Comparison of ENCODE assay signal across 22 cellular contexts in genomic region chr11:113057038-113057437, GRCh38.
DNase-seq lines count a peak whose midpoint lies in the region; ATAC-seq, FAIRE-seq and TF ChIP-seq lines count a peak whose summit lies in the region.
"Had no signal": no experiment of that assay in that cellular context is flagged by ENCODE, and none has a peak within 500 bp of the region (broad histone marks: within the 10 kb centered on the region; RNA-seq: fewer than 3 reads in every experiment).

No MANE protein-coding gene starts in this region.

- no peaks in the 10 kb centered on the region for H3K9me3 ChIP-seq in right atrium auricular region
- H3K9me3 ChIP-seq in right cardiac atrium (ENCODE audit: control insufficient read depth, low read length), result no peaks in the 10 kb centered on the region
- H3K9me3 ChIP-seq: A549, HAP-1 had no signal

- no peak for TF ChIP-seq CTCF in right atrium auricular region (IDR thresholded peaks at IDR 0.05)

- ATAC-seq in Right ventricle myocardium superior (ENCODE audit: poor library complexity) (peak; percentile 52), left cardiac atrium (peak; percentile 83 to 91), right cardiac atrium (peak; percentile 61 to 80)
- ATAC-seq: A549 had no signal

- WGBS in right cardiac atrium, result 60% methylated on average over 2 of the region's 2 CpGs

- H3K36me3 ChIP-seq in right atrium auricular region, result no peaks in the 10 kb centered on the region
- H3K36me3 ChIP-seq: HAP-1 had no signal

- intact Hi-C loops in Right ventricle myocardium superior (cut with DNase I) (no loop called here), left cardiac atrium (cut with DNase I) (no loop called here), right cardiac atrium (cut with DNase I) (no loop called here)

- H3K27ac ChIP-seq in right atrium auricular region (no peak overlapping the region), right cardiac atrium (ENCODE audit: low read length) (no peak overlapping the region)
- H3K27ac ChIP-seq: A549 had no signal

- H3K27me3 ChIP-seq in right atrium auricular region (no peaks in the 10 kb centered on the region), right cardiac atrium (ENCODE audit: control insufficient read depth, insufficient read depth) (no peaks in the 10 kb centered on the region)

- H3K4me3 ChIP-seq in right atrium auricular region, result no peak overlapping the region
- H3K4me3 ChIP-seq in right cardiac atrium (ENCODE audit: low read length), result no peak overlapping the region
- H3K4me3 ChIP-seq: A549, HAP-1 had no signal

- DNase-seq in Right ventricle myocardium superior (no peak), right atrium auricular region (ENCODE audit: low spot score) (no peak), left cardiac atrium (no peak), right cardiac atrium (no peak), HTR-8/SVneo (ENCODE audit: insufficient read length, low spot score) (no peak), SIG-M5 treated with dmso at 0.1 percent for 504 hours (lab: John Stamatoyannopoulos, UW; ENCODE audit: unreplicated experiment) (no peak)
- DNase-seq: 8988T; ACHN; C1 segment of cervical spinal cord; Calu3; CD4-positive, alpha-beta memory T cell; COR-L47; DMS53; DMS79 treated with DMSO at 0.1 percent for 48 hours; GF-D8; GOT3; HFFc6 had no signal

- no peak for FAIRE-seq in HTR-8/SVneo (lab: Jason Lieb, UNC)
- FAIRE-seq: A549, GM12891, GM18507, H54 had no signal

- H3K4me1 ChIP-seq in right atrium auricular region (no peaks in the 10 kb centered on the region), right cardiac atrium (ENCODE audit: control insufficient read depth, insufficient read depth, low read length) (peaks cover 5% of the 10 kb centered on the region)
- H3K4me1 ChIP-seq: A549, HAP-1 had no signal
